9 cellular contexts compared by ENCODE assay signal in genomic region chr15:45630958-45631691, GRCh38. TPM values are rescaled to one million over a fixed set of nuclear protein-coding genes. Genes with fewer than 3 reads are reported as not detected.
DNase-seq lines count a peak whose midpoint lies in the region; ATAC-seq, FAIRE-seq and TF ChIP-seq lines count a peak whose summit lies in the region.
"Had no signal": no experiment of that assay in that cellular context is flagged by ENCODE, and none has a peak within 500 bp of the region (broad histone marks: within the 10 kb centered on the region; RNA-seq: fewer than 3 reads in every experiment).

No MANE protein-coding gene starts in this region.

- H3K4me1 ChIP-seq in BLaER1 (peaks cover 18% of the 10 kb centered on the region), endothelial cell of umbilical vein (ENCODE audit: control insufficient read depth, extremely low read depth, insufficient read depth, low read length) (peaks cover 13% of the 10 kb centered on the region), osteoblast (ENCODE audit: insufficient read depth, low read length) (peaks cover 16% of the 10 kb centered on the region)

- DNase-seq in NCI-H226 (peak; percentile 97), endothelial cell of umbilical vein (ENCODE audit: low read depth, low spot score) (no peak), osteoblast (ENCODE audit: insufficient read length, low spot score, missing footprints) (peak; percentile 96), left lobe of liver (ENCODE audit: low spot score) (no peak), NCI-H524 (lab: John Stamatoyannopoulos, UW) (no peak), occipital lobe (lab: John Stamatoyannopoulos, UW) (no peak)
- DNase-seq in effector memory CD8-positive, alpha-beta T cell, result no peak

- H3K4me3 ChIP-seq in BLaER1, result no peak overlapping the region
- no peak overlapping the region for H3K4me3 ChIP-seq in endothelial cell of umbilical vein (replicated peaks in 1 of 3; ENCODE audit: insufficient read depth in 1 of 3, low read depth in 1 of 3, low read length in 3 of 3)
- H3K4me3 ChIP-seq in osteoblast (ENCODE audit: insufficient read depth, low read length), result peak overlapping the region; percentile 55

- CTCF ChIA-PET in endothelial cell of umbilical vein (lab: Charles Lee), result interaction anchor here (0.7 kb wide), 1 partner anchor 17 kb away, joined by 3 read pairs; no protein-coding TSS in a partner anchor

- BruUV-seq in endothelial cell of umbilical vein (replicated peaks; lab: Mats Ljungman, UMichigan), result no TSS peak

- peak overlapping the region; percentile 89 for H2AFZ ChIP-seq in endothelial cell of umbilical vein (ENCODE audit: low read depth, low read length)
- peak overlapping the region; percentile 87 for H2AFZ ChIP-seq in osteoblast (ENCODE audit: low read length)

- intact Hi-C loops in endothelial cell of umbilical vein (cut with micrococcal nuclease), result no loop called here

- dilution Hi-C loops in endothelial cell of umbilical vein (cut with MboI; ENCODE audit: extremely low pct_ligation_motif_present, low sequenced_read_pairs), result no loop called here

- POLR2A ChIA-PET in endothelial cell of umbilical vein (lab: Charles Lee), result no interaction called here

- ATAC-seq in left lobe of liver, result no peak
- no peak for ATAC-seq in effector memory CD8-positive, alpha-beta T cell (replicated peaks)

- H3K79me2 ChIP-seq in endothelial cell of umbilical vein (ENCODE audit: control insufficient read depth, insufficient read depth, low read length) (no peaks in the 10 kb centered on the region), osteoblast (ENCODE audit: insufficient read depth, low read length) (peaks cover 5% of the 10 kb centered on the region)

- no peak for FAIRE-seq in endothelial cell of umbilical vein (lab: Jason Lieb, UNC)
- FAIRE-seq: G401.6 had no signal

- H3K27ac Mint-ChIP-seq in effector memory CD8-positive, alpha-beta T cell, result peak overlapping the region in 1 of 2 donors; percentile 1

- peaks cover 8 to 14% of the 10 kb centered on the region in 2 donors for H3K4me1 Mint-ChIP-seq in effector memory CD8-positive, alpha-beta T cell (ENCODE audit: low read depth in 2 of 2)

- no peaks in the 10 kb centered on the region for H3K9me1 ChIP-seq in endothelial cell of umbilical vein (replicated peaks; ENCODE audit: control insufficient read depth, extremely low read depth, insufficient read depth, low read length)

- H3K9ac ChIP-seq in BLaER1 (no peak overlapping the region), endothelial cell of umbilical vein (replicated peaks; ENCODE audit: extremely low read depth, insufficient read depth, low read length) (no peak overlapping the region)

- H4K20me1 ChIP-seq in BLaER1 (no peaks in the 10 kb centered on the region), endothelial cell of umbilical vein (replicated peaks; ENCODE audit: control insufficient read depth, extremely low read depth, insufficient read depth, low read length) (no peaks in the 10 kb centered on the region), osteoblast (ENCODE audit: insufficient read depth, low read length) (no peaks in the 10 kb centered on the region)

- H3K9me3 ChIP-seq in BLaER1 (peaks cover 11% of the 10 kb centered on the region), endothelial cell of umbilical vein (replicated peaks; ENCODE audit: control insufficient read depth, insufficient read depth, low read length) (no peaks in the 10 kb centered on the region), osteoblast (ENCODE audit: low read depth, low read length) (no peaks in the 10 kb centered on the region)

- TF ChIP-seq CTCF in endothelial cell of umbilical vein (IDR thresholded peaks at IDR 0.05; ENCODE audit: extremely low read depth in 1 of 2, insufficient read depth in 1 of 2, low read depth in 1 of 2, low read length in 2 of 2) (no peak), osteoblast (IDR thresholded peaks at IDR 0.05; ENCODE audit: extremely low read depth, low read depth, low read length) (no peak)

- H3K36me3 Mint-ChIP-seq in effector memory CD8-positive, alpha-beta T cell (ENCODE audit: insufficient read depth), result peaks cover 10% of the 10 kb centered on the region

- H3K36me3 ChIP-seq in BLaER1 (no peaks in the 10 kb centered on the region), endothelial cell of umbilical vein (ENCODE audit: control insufficient read depth in 2 of 2, extremely low read depth in 1 of 2, insufficient read depth in 2 of 2, low read length in 2 of 2) (no peaks in the 10 kb centered on the region), osteoblast (ENCODE audit: insufficient read depth, low read length) (no peaks in the 10 kb centered on the region)

- no peak overlapping the region for H3K4me3 Mint-ChIP-seq in effector memory CD8-positive, alpha-beta T cell

- H3K27ac ChIP-seq in BLaER1 (no peak overlapping the region), endothelial cell of umbilical vein (ENCODE audit: insufficient read depth, low read depth, low read length) (no peak overlapping the region), osteoblast (ENCODE audit: low read depth, low read length) (peak overlapping the region; percentile 76)

- no peak for TF ChIP-seq POLR2A in endothelial cell of umbilical vein (IDR thresholded peaks at IDR 0.05; ENCODE audit: low read depth, low read length)

- H3K27me3 ChIP-seq in BLaER1 (peaks cover 17% of the 10 kb centered on the region), endothelial cell of umbilical vein (ENCODE audit: control insufficient read depth in 2 of 2, insufficient read depth in 2 of 2, low read length in 2 of 2) (peaks cover 2 to 4% of the 10 kb centered on the region in 2 experiments), osteoblast (ENCODE audit: insufficient read depth, low read length) (no peaks in the 10 kb centered on the region)

- H3K9me3 Mint-ChIP-seq in effector memory CD8-positive, alpha-beta T cell, result no peaks in the 10 kb centered on the region

- H3K4me2 ChIP-seq in BLaER1, result peak overlapping the region; percentile 1; the same call in 1 of the 2 replicates
- peak overlapping the region; percentile 53 for H3K4me2 ChIP-seq in endothelial cell of umbilical vein (ENCODE audit: insufficient read depth, low read length)
- peak overlapping the region; percentile 83 for H3K4me2 ChIP-seq in osteoblast (ENCODE audit: insufficient read depth, low read length)

- no peaks in the 10 kb centered on the region for H3K27me3 Mint-ChIP-seq in effector memory CD8-positive, alpha-beta T cell

TF ChIP-seq in endothelial cell of umbilical vein, 7 proteins besides CTCF, POLR2A, EP300 and RAD21:
- TF ChIP-seq MYC (IDR thresholded peaks at IDR 0.05; ENCODE audit: low read depth, low read length) (no peak), POLR2AphosphoS5 (IDR thresholded peaks at IDR 0.05; ENCODE audit: insufficient read depth, low read depth, low read length) (no peak), JUN (IDR thresholded peaks at IDR 0.05; ENCODE audit: borderline replicate concordance, insufficient read depth, insufficient read length, low read depth) (no peak), GATA2 (IDR thresholded peaks at IDR 0.05; ENCODE audit: insufficient read depth, insufficient read length, low read depth, low read length) (no peak), FOS (IDR thresholded peaks at IDR 0.05; ENCODE audit: borderline replicate concordance, insufficient read depth, low read length) (no peak), EZH2 (IDR thresholded peaks at IDR 0.05; ENCODE audit: borderline replicate concordance, low read depth, low read length, severe bottlenecking) (no peak)
- TF ChIP-seq, protein P1, sequence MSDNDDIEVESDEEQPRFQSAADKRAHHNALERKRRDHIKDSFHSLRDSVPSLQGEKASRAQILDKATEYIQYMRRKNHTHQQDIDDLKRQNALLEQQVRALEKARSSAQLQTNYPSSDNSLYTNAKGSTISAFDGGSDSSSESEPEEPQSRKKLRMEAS (IDR thresholded peaks at IDR 0.05; ENCODE audit: insufficient read depth, insufficient read length), result no peak

RNA-seq across cellular contexts. Expression of gene SQOR, which starts 3.7 kb away (rescaled TPM):
- 6.6 and 17.9 TPM in 2 replicates for total RNA-seq in endothelial cell of umbilical vein
- 11.3 and 12.9 TPM in 2 replicates for polyA plus RNA-seq in endothelial cell of umbilical vein
- polyA plus RNA-seq in endothelial cell of umbilical vein (2011; cell fraction: cytosol; rRNA removed), result 12.3 and 13.4 TPM in 2 replicates
- polyA plus RNA-seq in endothelial cell of umbilical vein (2011; cell fraction: nucleus; rRNA removed), result 6.3 and 7.4 TPM in 2 replicates
- 21.4 and 23.0 TPM in 2 replicates for polyA plus RNA-seq in endothelial cell of umbilical vein (2012)
- 16.3 and 33.6 TPM in 2 replicates for polyA minus RNA-seq in endothelial cell of umbilical vein
- polyA minus RNA-seq in endothelial cell of umbilical vein (2011; cell fraction: cytosol; rRNA and poly(A)+ RNA removed), result 16.1 TPM
- polyA minus RNA-seq in endothelial cell of umbilical vein (2011; cell fraction: nucleus; rRNA and poly(A)+ RNA removed), result 5.3 and 7.2 TPM in 2 replicates
- 122 and 134 TPM in 2 replicates for total RNA-seq in osteoblast
- 39.2 TPM for total RNA-seq in left lobe of liver
- 3.1 TPM for total RNA-seq in occipital lobe

RNA-seq across cellular contexts. Expression of gene BLOC1S6, which starts 43.9 kb away (rescaled TPM):
- total RNA-seq in endothelial cell of umbilical vein (39.2 and 43.4 TPM in 2 replicates), osteoblast (103 and 104 TPM in 2 replicates), left lobe of liver (15.7 TPM), occipital lobe (132 TPM)
- 5.5 and 8.2 TPM in 2 replicates for polyA plus RNA-seq in endothelial cell of umbilical vein
- polyA plus RNA-seq in endothelial cell of umbilical vein (2011; cell fraction: cytosol; rRNA removed), result 12.1 and 14.7 TPM in 2 replicates
- polyA plus RNA-seq in endothelial cell of umbilical vein (2011; cell fraction: nucleus; rRNA removed), result 10.3 and 12.0 TPM in 2 replicates
- 39.8 and 50.0 TPM in 2 replicates for polyA plus RNA-seq in endothelial cell of umbilical vein (2012)
- polyA minus RNA-seq in endothelial cell of umbilical vein, result 17.0 and 22.4 TPM in 2 replicates
- 16.1 TPM for polyA minus RNA-seq in endothelial cell of umbilical vein (2011; cell fraction: cytosol; rRNA and poly(A)+ RNA removed)
- 10.6 and 15.1 TPM in 2 replicates for polyA minus RNA-seq in endothelial cell of umbilical vein (2011; cell fraction: nucleus; rRNA and poly(A)+ RNA removed)

Comparison
In these comparisons a context has a peak if more than half of its experiments do, and no peak if none do; other contexts are left out.
1. H3K4me2 ChIP-seq: peak in every context shown above with its lines; median percentile 83 in osteoblast; 53 in endothelial cell of umbilical vein; 1 in BLaER1.
2. DNase-seq: peak in NCI-H226 (single experiment) and osteoblast (single experiment); none in endothelial cell of umbilical vein (single experiment), left lobe of liver (single experiment), effector memory CD8-positive, alpha-beta T cell (0 of 3), NCI-H524 (0 of 2) and occipital lobe (single experiment).